In the genomic region with DNA sequence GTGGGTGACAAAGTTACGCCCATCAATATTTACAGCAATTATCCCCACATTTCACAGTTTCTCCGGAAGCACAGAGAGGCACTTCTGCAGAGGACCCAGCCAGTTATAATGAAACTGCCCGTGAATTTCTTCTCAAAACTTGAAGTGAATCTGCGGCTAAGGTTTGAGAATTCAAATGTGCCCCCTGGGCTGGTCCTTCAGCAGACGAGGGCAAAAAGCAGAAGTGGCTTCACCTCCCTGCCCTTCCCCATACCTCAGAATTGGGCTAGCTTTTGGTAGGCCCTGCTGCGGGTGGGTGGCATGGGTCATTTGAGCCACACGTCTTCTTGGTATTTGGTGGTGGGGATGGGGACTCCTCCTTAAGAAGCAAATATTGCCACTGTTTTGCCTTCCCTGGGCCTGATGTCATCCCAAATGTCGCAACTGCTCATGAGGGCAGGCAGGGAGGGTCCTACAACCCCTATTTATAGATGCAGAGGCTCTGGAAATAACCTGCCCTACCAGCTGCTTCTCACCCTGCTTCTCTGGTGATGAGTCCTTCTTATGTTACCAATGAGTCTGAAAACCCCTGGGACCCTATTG, we compare ENCODE assay signal across 1 cellular context.
TF ChIP-seq lines count a peak whose summit lies in the region.

No MANE protein-coding gene starts in this region.

TF ChIP-seq in GM12878, 131 proteins besides CTCF, POLR2A, EP300 and RAD21 (continued from another document):
- TF ChIP-seq, protein P1, sequence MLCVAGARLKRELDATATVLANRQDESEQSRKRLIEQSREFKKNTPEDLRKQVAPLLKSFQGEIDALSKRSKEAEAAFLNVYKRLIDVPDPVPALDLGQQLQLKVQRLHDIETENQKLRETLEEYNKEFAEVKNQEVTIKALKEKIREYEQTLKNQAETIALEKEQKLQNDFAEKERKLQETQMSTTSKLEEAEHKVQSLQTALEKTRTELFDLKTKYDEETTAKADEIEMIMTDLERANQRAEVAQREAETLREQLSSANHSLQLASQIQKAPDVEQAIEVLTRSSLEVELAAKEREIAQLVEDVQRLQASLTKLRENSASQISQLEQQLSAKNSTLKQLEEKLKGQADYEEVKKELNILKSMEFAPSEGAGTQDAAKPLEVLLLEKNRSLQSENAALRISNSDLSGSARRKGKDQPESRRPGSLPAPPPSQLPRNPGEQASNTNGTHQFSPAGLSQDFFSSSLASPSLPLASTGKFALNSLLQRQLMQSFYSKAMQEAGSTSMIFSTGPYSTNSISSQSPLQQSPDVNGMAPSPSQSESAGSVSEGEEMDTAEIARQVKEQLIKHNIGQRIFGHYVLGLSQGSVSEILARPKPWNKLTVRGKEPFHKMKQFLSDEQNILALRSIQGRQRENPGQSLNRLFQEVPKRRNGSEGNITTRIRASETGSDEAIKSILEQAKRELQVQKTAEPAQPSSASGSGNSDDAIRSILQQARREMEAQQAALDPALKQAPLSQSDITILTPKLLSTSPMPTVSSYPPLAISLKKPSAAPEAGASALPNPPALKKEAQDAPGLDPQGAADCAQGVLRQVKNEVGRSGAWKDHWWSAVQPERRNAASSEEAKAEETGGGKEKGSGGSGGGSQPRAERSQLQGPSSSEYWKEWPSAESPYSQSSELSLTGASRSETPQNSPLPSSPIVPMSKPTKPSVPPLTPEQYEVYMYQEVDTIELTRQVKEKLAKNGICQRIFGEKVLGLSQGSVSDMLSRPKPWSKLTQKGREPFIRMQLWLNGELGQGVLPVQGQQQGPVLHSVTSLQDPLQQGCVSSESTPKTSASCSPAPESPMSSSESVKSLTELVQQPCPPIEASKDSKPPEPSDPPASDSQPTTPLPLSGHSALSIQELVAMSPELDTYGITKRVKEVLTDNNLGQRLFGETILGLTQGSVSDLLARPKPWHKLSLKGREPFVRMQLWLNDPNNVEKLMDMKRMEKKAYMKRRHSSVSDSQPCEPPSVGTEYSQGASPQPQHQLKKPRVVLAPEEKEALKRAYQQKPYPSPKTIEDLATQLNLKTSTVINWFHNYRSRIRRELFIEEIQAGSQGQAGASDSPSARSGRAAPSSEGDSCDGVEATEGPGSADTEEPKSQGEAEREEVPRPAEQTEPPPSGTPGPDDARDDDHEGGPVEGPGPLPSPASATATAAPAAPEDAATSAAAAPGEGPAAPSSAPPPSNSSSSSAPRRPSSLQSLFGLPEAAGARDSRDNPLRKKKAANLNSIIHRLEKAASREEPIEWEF (IDR thresholded peaks at IDR 0.05; ENCODE audit: insufficient replicate concordance, low read depth, low read length): peak; percentile 68
- TF ChIP-seq ATF7 (IDR thresholded peaks at IDR 0.05; ENCODE audit: low read depth): peak; percentile 91
- TF ChIP-seq NR2F1 (conservative IDR thresholded peaks at IDR 0.05): peak; percentile 99
- no peak for TF ChIP-seq HDAC2 (IDR thresholded peaks at IDR 0.05)
- TF ChIP-seq POU2F2 (IDR thresholded peaks at IDR 0.05; ENCODE audit: borderline replicate concordance, low read depth, low read length): peak; percentile 86; the same call in 2 of the 3 replicates
- TF ChIP-seq ZSCAN29 (IDR thresholded peaks at IDR 0.05): peak; percentile 29; the same call in 1 of the 2 replicates
- TF ChIP-seq IKZF1 (conservative IDR thresholded peaks at IDR 0.05): peak; percentile 98
- TF ChIP-seq SMARCA5 (IDR thresholded peaks at IDR 0.05): peak; percentile 84; the same call in 1 of the 2 replicates
